Comparison of ENCODE assay signal across 10 cellular contexts in the genomic region with DNA sequence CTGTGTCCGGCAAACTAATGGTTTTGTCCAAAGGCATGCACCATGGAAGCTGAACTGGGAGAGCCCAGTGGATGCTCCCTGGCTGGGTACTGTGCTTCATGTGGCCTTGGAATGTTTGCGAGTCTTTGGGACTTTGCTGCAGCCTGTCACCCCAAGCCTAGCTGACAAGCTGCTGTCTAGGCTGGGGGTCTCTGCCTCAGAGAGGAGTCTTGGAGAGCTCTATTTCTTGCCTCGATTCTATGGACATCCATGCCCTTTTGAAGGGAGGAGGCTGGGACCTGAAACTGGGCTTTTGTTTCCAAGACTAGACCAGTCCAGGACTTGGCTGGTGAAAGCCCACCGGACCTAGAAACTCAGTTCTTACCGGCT. TPM values are rescaled to one million over a fixed set of nuclear protein-coding genes. Genes with fewer than 3 reads are reported as not detected.
DNase-seq lines count a peak whose midpoint lies in the region; ATAC-seq, FAIRE-seq and TF ChIP-seq lines count a peak whose summit lies in the region.
"Had no signal": no experiment of that assay in that cellular context is flagged by ENCODE, and none has a peak within 500 bp of the region (broad histone marks: within the 10 kb centered on the region; RNA-seq: fewer than 3 reads in every experiment).

No MANE protein-coding gene starts in this region.

- no peak for FAIRE-seq in bronchial epithelial cell (lab: Jason Lieb, UNC)

- intact Hi-C loops in left colon (cut with DNase I, micrococcal nuclease) = loop anchor here in 1 of 2 donors (5.0 kb wide), 1 partner anchor 70 kb away; no protein-coding TSS in a partner anchor

- H3K9ac ChIP-seq in HUES64 (ENCODE audit: low read depth, low read length) = peak overlapping the region; percentile 59; the same call in 1 of the 2 replicates

- no peaks in the 10 kb centered on the region for H3K27me3 ChIP-seq in HUES64 (ENCODE audit: insufficient read depth, low read length)
- H3K27me3 ChIP-seq in bronchial epithelial cell (ENCODE audit: control insufficient read depth, insufficient read depth, low read length) = no peaks in the 10 kb centered on the region

- peaks cover 3% of the 10 kb centered on the region for H3K27me3 Mint-ChIP-seq in mesothelial cell of epicardium (ENCODE audit: low read depth)

- no peak overlapping the region for H3K27ac Mint-ChIP-seq in mesothelial cell of epicardium

- no peaks in the 10 kb centered on the region for H3K36me3 Mint-ChIP-seq in mesothelial cell of epicardium

- no peaks in the 10 kb centered on the region for H3K9me3 Mint-ChIP-seq in mesothelial cell of epicardium

- peak overlapping the region; percentile 88 for H3K4me3 ChIP-seq in AG10803 (ENCODE audit: low read length)
- peak overlapping the region; percentile 87 for H3K4me3 ChIP-seq in HUES64 (ENCODE audit: low read length)
- H3K4me3 ChIP-seq in bronchial epithelial cell (ENCODE audit: low read depth, low read length) = peak overlapping the region; percentile 89

- no peaks in the 10 kb centered on the region for H3K9me3 ChIP-seq in HUES64 (ENCODE audit: insufficient read depth, low read depth, low read length)
- H3K9me3 ChIP-seq: mucosa of descending colon had no signal

- H3K27ac ChIP-seq in HUES64 (ENCODE audit: low read depth, low read length) = no peak overlapping the region

- H3K4me3 Mint-ChIP-seq in mesothelial cell of epicardium = peak overlapping the region; percentile 83

- TF ChIP-seq CTCF in AG10803 (conservative IDR thresholded peaks at IDR 0.05; ENCODE audit: low read length) = no peak
- no peak for TF ChIP-seq CTCF in bronchial epithelial cell (IDR thresholded peaks at IDR 0.05; ENCODE audit: insufficient read depth, low read length, severe bottlenecking)
- no peak for TF ChIP-seq CTCF in mesothelial cell of epicardium (IDR thresholded peaks at IDR 0.05; ENCODE audit: unreplicated experiment)

- DNase-seq in AG10803 (ENCODE audit: low read depth) (no peak), bronchial epithelial cell (ENCODE audit: low read depth) (no peak), mesothelial cell of epicardium (ENCODE audit: low spot score in 2 of 2, unreplicated experiment in 2 of 2) (no peak), A172 (ENCODE audit: low spot score) (no peak), Ammon's horn (ENCODE audit: low spot score) (no peak), left colon (no peak)
- DNase-seq in activated CD4-positive, CD25-positive, alpha-beta regulatory T cell treated with anti-CD3 and anti-CD28 coated beads, Interleukin-2, amount 50 U/mL, for 72 hours = no peak

- WGBS in HUES64 = 12% methylated on average over 5 of the region's 5 CpGs

- peaks cover 30% of the 10 kb centered on the region for H3K4me1 Mint-ChIP-seq in mesothelial cell of epicardium

- H3K36me3 ChIP-seq in HUES64 (ENCODE audit: insufficient read depth, low read length) = peaks cover 28% of the 10 kb centered on the region
- H3K36me3 ChIP-seq in bronchial epithelial cell (ENCODE audit: control insufficient read depth, insufficient read depth, low read length) = peaks cover 1% of the 10 kb centered on the region

- H3K4me1 ChIP-seq in HUES64 (ENCODE audit: insufficient read depth, low read length) = peaks cover 26% of the 10 kb centered on the region

- ATAC-seq in left colon = no peak
- ATAC-seq: mucosa of descending colon had no signal

RNA-seq across cellular contexts. Expression of gene MARS2, which starts 1.7 kb away (rescaled TPM):
- 14.8 TPM for polyA plus RNA-seq in HUES64 (2013, experiment 1 of 2)
- polyA plus RNA-seq in HUES64 (2013, experiment 2 of 2) = 14.2 TPM
- 5.9 and 6.6 TPM in 2 replicates for total RNA-seq in bronchial epithelial cell
- total RNA-seq in mesothelial cell of epicardium = 4.6 to 5.1 TPM (median 4.9 TPM) in 3 replicates
- 3.5 and 5.6 TPM in 2 replicates for total RNA-seq in A172 (2014; rRNA removed; shearing (Covaris generic))
- 10 to 100 TPM in 1 of 2 donors, 1 to 10 TPM in 1; 9.5 to 15.7 TPM for total RNA-seq in left colon

RNA-seq across cellular contexts. Expression of gene RFTN2, which starts 31.4 kb away (rescaled TPM):
- 3.3 TPM for polyA plus RNA-seq in HUES64 (2013, experiment 1 of 2)
- polyA plus RNA-seq in HUES64 (2013, experiment 2 of 2) = 6.5 TPM
- under 0.01 and 0.13 TPM in 2 replicates for total RNA-seq in bronchial epithelial cell
- 7.7 to 9.9 TPM (median 9.7 TPM) in 3 replicates for total RNA-seq in mesothelial cell of epicardium
- total RNA-seq in A172 (2014; rRNA removed; shearing (Covaris generic)) = 0.12 TPM in 1 of 2 replicates, not detected in the other
- total RNA-seq in left colon = 1 to 10 TPM; 1.9 to 3.0 TPM
- total RNA-seq: T-helper 1 cell treated with Interleukin-12 subunit alpha and Interleukin-12 subunit beta and Interleukin-4 antibody, amounts not matched to agents 30 ng/mL and 1 ng/mL, for 36 hours had no signal
